Comparison of ENCODE assay signal across 16 cellular contexts in the genomic region with DNA sequence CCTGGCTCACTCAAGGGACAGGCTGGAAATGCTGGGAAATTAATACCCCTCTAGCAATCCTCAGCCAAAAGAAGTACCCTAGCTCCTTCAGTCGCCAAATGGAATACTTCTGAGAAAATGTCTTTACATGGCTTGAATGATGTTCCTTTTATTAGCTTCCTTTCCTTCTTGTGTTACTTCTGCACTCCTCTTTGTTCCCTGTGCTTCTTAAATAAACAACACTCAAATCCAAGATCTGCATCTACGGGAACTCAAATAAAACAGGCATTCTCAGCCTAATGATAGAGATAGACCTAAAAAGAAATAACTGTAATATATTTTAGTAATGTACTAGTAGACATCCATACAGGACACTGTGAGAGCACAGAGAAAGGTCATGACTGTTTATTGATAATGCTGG. TPM values are rescaled to one million over a fixed set of nuclear protein-coding genes. Genes with fewer than 3 reads are reported as not detected.
"Had no signal": no experiment of that assay in that cellular context is flagged by ENCODE, and none has a peak within 500 bp of the region (broad histone marks: within the 10 kb centered on the region; RNA-seq: fewer than 3 reads in every experiment).

No MANE protein-coding gene starts in this region.

- H3K27ac Mint-ChIP-seq: activated CD4-positive, alpha-beta T cell treated with anti-CD3 and anti-CD28 coated beads for 36 hours; activated CD8-positive, alpha-beta T cell treated with anti-CD3 and anti-CD28 coated beads, Interleukin-2, amount 10 ng/mL, durations not matched to agents 7 days and 5 days; activated naive CD8-positive, alpha-beta T cell treated with anti-CD3 and anti-CD28 coated beads, Interleukin-2, amount 10 ng/mL, durations not matched to agents 7 days and 5 days; stimulated activated memory B cell treated with anti-CD40 and anti-IgM and Interleukin-4, amounts not matched to agents 10 μg/mL and 1 μg/mL and 100 μg/mL, for 72 hours had no signal

- H3K9me3 ChIP-seq: ovary, SJSA1, suprapubic skin, upper lobe of right lung had no signal

- H3K27ac ChIP-seq: ovary, SJSA1, suprapubic skin, upper lobe of right lung, WERI-Rb-1 had no signal

- H3K36me3 Mint-ChIP-seq: activated naive CD8-positive, alpha-beta T cell treated with anti-CD3 and anti-CD28 coated beads, Interleukin-2, amount 10 ng/mL, durations not matched to agents 7 days and 5 days had no signal

- H3K27me3 ChIP-seq: ovary, SJSA1, suprapubic skin, upper lobe of right lung had no signal

- H3K4me3 Mint-ChIP-seq: activated CD4-positive, alpha-beta T cell treated with anti-CD3 and anti-CD28 coated beads for 36 hours; activated CD8-positive, alpha-beta T cell treated with anti-CD3 and anti-CD28 coated beads, Interleukin-2, amount 10 ng/mL, durations not matched to agents 7 days and 5 days; activated naive CD8-positive, alpha-beta T cell treated with anti-CD3 and anti-CD28 coated beads, Interleukin-2, amount 10 ng/mL, durations not matched to agents 7 days and 5 days; neural crest cell; stimulated activated memory B cell treated with anti-CD40 and anti-IgM and Interleukin-4, amounts not matched to agents 10 μg/mL and 1 μg/mL and 100 μg/mL, for 72 hours had no signal

- DNase-seq: activated CD4-positive, alpha-beta T cell treated with anti-CD3 and anti-CD28 coated beads for 36 hours; activated CD8-positive, alpha-beta memory T cell treated with anti-CD3 and anti-CD28 coated beads, Interleukin-2, amount 50 U/mL, for 48 hours; activated CD8-positive, alpha-beta T cell treated with anti-CD3 and anti-CD28 coated beads, Interleukin-2, amount 10 ng/mL, durations not matched to agents 7 days and 5 days; activated naive CD8-positive, alpha-beta T cell treated with anti-CD3 and anti-CD28 coated beads, Interleukin-2, amount 10 ng/mL, durations not matched to agents 7 days and 5 days; glutamatergic neuron; ovary; retina; SW 1271; upper lobe of right lung; WERI-Rb-1 had no signal

- H3K36me3 ChIP-seq: ovary, SJSA1, WERI-Rb-1 had no signal

- H3K4me1 ChIP-seq: SJSA1, suprapubic skin, upper lobe of right lung had no signal

- H3K4me1 Mint-ChIP-seq: neural crest cell had no signal

- H3K27me3 Mint-ChIP-seq: activated CD4-positive, alpha-beta T cell treated with anti-CD3 and anti-CD28 coated beads for 36 hours; activated naive CD8-positive, alpha-beta T cell treated with anti-CD3 and anti-CD28 coated beads, Interleukin-2, amount 10 ng/mL, durations not matched to agents 7 days and 5 days; stimulated activated memory B cell treated with anti-CD40 and anti-IgM and Interleukin-4, amounts not matched to agents 10 μg/mL and 1 μg/mL and 100 μg/mL, for 72 hours had no signal

- H3K9me3 Mint-ChIP-seq: activated naive CD8-positive, alpha-beta T cell treated with anti-CD3 and anti-CD28 coated beads, Interleukin-2, amount 10 ng/mL, durations not matched to agents 7 days and 5 days; neural crest cell; stimulated activated memory B cell treated with anti-CD40 and anti-IgM and Interleukin-4, amounts not matched to agents 10 μg/mL and 1 μg/mL and 100 μg/mL, for 72 hours had no signal

- H3K4me3 ChIP-seq: ovary, SJSA1, smooth muscle cell, suprapubic skin, upper lobe of right lung had no signal

RNA-seq across cellular contexts. Expression of gene SPARCL1, which starts 36.0 kb away (rescaled TPM):
- total RNA-seq: activated CD4-positive, alpha-beta T cell treated with anti-CD3 and anti-CD28 coated beads for 36 hours; activated CD8-positive, alpha-beta T cell treated with anti-CD3 and anti-CD28 coated beads, Interleukin-2, amount 10 ng/mL, durations not matched to agents 7 days and 5 days; activated naive CD8-positive, alpha-beta T cell treated with anti-CD3 and anti-CD28 coated beads, Interleukin-2, amount 10 ng/mL, durations not matched to agents 7 days and 5 days; epithelial cell of proximal tubule; SJSA1; smooth muscle cell had no signal
